ENCODE assay signal across 1 cellular context in the genomic region with DNA sequence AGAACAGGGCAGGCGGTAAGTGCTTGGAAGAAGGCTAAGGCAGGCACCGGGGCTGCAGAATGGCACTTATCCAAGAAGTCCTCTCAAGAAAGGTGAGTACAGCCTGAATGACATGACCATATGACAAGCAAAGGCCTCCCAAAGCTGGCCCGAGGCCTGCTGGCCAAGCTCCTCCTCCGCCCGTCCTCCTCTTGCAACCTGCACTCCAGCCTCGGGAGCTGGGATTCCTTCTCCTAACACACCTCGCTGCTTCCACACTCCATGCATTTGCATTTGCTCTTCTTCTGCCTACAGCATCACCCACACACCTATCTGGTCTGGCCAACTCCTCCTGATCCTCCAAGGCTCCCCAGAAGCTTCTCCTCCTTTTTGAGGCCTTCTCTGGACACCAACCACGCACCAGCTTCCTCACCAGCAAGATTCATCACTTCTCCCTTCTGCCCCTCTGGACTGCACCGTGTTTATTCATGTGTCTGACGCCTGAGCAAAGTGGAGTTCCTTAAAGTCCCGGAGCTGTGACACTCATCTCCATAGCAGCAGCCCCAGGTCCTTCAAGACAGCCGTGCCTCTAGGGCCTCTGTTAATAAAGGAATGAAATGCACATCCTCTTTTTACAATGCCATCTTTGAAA.
TF ChIP-seq lines count a peak whose summit lies in the region.

No MANE protein-coding gene starts in this region.

TF ChIP-seq in WTC11, 78 proteins besides CTCF, POLR2A, EP300 and RAD21 (continued from another document):
- TF ChIP-seq, protein P1, sequence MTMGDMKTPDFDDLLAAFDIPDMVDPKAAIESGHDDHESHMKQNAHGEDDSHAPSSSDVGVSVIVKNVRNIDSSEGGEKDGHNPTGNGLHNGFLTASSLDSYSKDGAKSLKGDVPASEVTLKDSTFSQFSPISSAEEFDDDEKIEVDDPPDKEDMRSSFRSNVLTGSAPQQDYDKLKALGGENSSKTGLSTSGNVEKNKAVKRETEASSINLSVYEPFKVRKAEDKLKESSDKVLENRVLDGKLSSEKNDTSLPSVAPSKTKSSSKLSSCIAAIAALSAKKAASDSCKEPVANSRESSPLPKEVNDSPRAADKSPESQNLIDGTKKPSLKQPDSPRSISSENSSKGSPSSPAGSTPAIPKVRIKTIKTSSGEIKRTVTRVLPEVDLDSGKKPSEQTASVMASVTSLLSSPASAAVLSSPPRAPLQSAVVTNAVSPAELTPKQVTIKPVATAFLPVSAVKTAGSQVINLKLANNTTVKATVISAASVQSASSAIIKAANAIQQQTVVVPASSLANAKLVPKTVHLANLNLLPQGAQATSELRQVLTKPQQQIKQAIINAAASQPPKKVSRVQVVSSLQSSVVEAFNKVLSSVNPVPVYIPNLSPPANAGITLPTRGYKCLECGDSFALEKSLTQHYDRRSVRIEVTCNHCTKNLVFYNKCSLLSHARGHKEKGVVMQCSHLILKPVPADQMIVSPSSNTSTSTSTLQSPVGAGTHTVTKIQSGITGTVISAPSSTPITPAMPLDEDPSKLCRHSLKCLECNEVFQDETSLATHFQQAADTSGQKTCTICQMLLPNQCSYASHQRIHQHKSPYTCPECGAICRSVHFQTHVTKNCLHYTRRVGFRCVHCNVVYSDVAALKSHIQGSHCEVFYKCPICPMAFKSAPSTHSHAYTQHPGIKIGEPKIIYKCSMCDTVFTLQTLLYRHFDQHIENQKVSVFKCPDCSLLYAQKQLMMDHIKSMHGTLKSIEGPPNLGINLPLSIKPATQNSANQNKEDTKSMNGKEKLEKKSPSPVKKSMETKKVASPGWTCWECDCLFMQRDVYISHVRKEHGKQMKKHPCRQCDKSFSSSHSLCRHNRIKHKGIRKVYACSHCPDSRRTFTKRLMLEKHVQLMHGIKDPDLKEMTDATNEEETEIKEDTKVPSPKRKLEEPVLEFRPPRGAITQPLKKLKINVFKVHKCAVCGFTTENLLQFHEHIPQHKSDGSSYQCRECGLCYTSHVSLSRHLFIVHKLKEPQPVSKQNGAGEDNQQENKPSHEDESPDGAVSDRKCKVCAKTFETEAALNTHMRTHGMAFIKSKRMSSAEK (CRISPR knock-in tag; IDR thresholded peaks at IDR 0.05; ENCODE audit: borderline replicate concordance): no peak
- no peak for TF ChIP-seq NFE2L1 (CRISPR knock-in tag; IDR thresholded peaks at IDR 0.05)
- no peak for TF ChIP-seq CREM (CRISPR knock-in tag; IDR thresholded peaks at IDR 0.05)
- TF ChIP-seq, protein P2, sequence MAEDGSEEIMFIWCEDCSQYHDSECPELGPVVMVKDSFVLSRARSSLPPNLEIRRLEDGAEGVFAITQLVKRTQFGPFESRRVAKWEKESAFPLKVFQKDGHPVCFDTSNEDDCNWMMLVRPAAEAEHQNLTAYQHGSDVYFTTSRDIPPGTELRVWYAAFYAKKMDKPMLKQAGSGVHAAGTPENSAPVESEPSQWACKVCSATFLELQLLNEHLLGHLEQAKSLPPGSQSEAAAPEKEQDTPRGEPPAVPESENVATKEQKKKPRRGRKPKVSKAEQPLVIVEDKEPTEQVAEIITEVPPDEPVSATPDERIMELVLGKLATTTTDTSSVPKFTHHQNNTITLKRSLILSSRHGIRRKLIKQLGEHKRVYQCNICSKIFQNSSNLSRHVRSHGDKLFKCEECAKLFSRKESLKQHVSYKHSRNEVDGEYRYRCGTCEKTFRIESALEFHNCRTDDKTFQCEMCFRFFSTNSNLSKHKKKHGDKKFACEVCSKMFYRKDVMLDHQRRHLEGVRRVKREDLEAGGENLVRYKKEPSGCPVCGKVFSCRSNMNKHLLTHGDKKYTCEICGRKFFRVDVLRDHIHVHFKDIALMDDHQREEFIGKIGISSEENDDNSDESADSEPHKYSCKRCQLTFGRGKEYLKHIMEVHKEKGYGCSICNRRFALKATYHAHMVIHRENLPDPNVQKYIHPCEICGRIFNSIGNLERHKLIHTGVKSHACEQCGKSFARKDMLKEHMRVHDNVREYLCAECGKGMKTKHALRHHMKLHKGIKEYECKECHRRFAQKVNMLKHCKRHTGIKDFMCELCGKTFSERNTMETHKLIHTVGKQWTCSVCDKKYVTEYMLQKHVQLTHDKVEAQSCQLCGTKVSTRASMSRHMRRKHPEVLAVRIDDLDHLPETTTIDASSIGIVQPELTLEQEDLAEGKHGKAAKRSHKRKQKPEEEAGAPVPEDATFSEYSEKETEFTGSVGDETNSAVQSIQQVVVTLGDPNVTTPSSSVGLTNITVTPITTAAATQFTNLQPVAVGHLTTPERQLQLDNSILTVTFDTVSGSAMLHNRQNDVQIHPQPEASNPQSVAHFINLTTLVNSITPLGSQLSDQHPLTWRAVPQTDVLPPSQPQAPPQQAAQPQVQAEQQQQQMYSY (CRISPR knock-in tag; IDR thresholded peaks at IDR 0.05): no peak
- TF ChIP-seq MYBL2 (CRISPR knock-in tag; IDR thresholded peaks at IDR 0.05): no peak
- TF ChIP-seq, protein P3, sequence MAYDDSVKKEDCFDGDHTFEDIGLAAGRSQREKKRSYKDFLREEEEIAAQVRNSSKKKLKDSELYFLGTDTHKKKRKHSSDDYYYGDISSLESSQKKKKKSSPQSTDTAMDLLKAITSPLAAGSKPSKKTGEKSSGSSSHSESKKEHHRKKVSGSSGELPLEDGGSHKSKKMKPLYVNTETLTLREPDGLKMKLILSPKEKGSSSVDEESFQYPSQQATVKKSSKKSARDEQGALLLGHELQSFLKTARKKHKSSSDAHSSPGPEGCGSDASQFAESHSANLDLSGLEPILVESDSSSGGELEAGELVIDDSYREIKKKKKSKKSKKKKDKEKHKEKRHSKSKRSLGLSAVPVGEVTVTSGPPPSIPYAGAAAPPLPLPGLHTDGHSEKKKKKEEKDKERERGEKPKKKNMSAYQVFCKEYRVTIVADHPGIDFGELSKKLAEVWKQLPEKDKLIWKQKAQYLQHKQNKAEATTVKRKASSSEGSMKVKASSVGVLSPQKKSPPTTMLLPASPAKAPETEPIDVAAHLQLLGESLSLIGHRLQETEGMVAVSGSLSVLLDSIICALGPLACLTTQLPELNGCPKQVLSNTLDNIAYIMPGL (CRISPR knock-in tag; IDR thresholded peaks at IDR 0.05): no peak
- TF ChIP-seq, protein P4, sequence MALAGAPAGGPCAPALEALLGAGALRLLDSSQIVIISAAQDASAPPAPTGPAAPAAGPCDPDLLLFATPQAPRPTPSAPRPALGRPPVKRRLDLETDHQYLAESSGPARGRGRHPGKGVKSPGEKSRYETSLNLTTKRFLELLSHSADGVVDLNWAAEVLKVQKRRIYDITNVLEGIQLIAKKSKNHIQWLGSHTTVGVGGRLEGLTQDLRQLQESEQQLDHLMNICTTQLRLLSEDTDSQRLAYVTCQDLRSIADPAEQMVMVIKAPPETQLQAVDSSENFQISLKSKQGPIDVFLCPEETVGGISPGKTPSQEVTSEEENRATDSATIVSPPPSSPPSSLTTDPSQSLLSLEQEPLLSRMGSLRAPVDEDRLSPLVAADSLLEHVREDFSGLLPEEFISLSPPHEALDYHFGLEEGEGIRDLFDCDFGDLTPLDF (CRISPR knock-in tag; IDR thresholded peaks at IDR 0.05): no peak
- TF ChIP-seq ZNF232 (CRISPR knock-in tag; IDR thresholded peaks at IDR 0.05): no peak
- TF ChIP-seq FOXJ3 (CRISPR knock-in tag; IDR thresholded peaks at IDR 0.05; ENCODE audit: borderline replicate concordance): no peak
- TF ChIP-seq GABPB1 (CRISPR knock-in tag; IDR thresholded peaks at IDR 0.05): no peak
- TF ChIP-seq, protein P5, sequence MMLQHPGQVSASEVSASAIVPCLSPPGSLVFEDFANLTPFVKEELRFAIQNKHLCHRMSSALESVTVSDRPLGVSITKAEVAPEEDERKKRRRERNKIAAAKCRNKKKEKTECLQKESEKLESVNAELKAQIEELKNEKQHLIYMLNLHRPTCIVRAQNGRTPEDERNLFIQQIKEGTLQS (CRISPR knock-in tag; conservative IDR thresholded peaks at IDR 0.05): no peak
- no peak for TF ChIP-seq FOXP1 (CRISPR knock-in tag; IDR thresholded peaks at IDR 0.05; ENCODE audit: borderline replicate concordance)
- no peak for TF ChIP-seq CREB1 (CRISPR knock-in tag; IDR thresholded peaks at IDR 0.05)
- TF ChIP-seq EMX1 (CRISPR knock-in tag; IDR thresholded peaks at IDR 0.05): no peak
- no peak for TF ChIP-seq SMAD4 (CRISPR knock-in tag; IDR thresholded peaks at IDR 0.05)
- TF ChIP-seq, protein P6, sequence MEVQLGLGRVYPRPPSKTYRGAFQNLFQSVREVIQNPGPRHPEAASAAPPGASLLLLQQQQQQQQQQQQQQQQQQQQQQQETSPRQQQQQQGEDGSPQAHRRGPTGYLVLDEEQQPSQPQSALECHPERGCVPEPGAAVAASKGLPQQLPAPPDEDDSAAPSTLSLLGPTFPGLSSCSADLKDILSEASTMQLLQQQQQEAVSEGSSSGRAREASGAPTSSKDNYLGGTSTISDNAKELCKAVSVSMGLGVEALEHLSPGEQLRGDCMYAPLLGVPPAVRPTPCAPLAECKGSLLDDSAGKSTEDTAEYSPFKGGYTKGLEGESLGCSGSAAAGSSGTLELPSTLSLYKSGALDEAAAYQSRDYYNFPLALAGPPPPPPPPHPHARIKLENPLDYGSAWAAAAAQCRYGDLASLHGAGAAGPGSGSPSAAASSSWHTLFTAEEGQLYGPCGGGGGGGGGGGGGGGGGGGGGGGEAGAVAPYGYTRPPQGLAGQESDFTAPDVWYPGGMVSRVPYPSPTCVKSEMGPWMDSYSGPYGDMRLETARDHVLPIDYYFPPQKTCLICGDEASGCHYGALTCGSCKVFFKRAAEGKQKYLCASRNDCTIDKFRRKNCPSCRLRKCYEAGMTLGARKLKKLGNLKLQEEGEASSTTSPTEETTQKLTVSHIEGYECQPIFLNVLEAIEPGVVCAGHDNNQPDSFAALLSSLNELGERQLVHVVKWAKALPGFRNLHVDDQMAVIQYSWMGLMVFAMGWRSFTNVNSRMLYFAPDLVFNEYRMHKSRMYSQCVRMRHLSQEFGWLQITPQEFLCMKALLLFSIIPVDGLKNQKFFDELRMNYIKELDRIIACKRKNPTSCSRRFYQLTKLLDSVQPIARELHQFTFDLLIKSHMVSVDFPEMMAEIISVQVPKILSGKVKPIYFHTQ (CRISPR knock-in tag; IDR thresholded peaks at IDR 0.05): no peak
- no peak for TF ChIP-seq OVOL2 (CRISPR knock-in tag; IDR thresholded peaks at IDR 0.05; ENCODE audit: borderline replicate concordance)
